ENCODE assay signal across 34 cellular contexts in genomic region chr16:22861585-22861984, GRCh38. TPM values are rescaled to one million over a fixed set of nuclear protein-coding genes. Genes with fewer than 3 reads are reported as not detected.
"Had no signal": no experiment of that assay in that cellular context is flagged by ENCODE, and none has a peak within 500 bp of the region (broad histone marks: within the 10 kb centered on the region; RNA-seq: fewer than 3 reads in every experiment).

No MANE protein-coding gene starts in this region.

- DNase-seq: activated CD4-positive, alpha-beta memory T cell treated with anti-CD3 and anti-CD28 coated beads, Interleukin-2, amount 10 ng/mL, durations not matched to agents 7 days and 5 days; activated CD4-positive, alpha-beta T cell treated with anti-CD3 and anti-CD28 coated beads, Interleukin-2, amount 10 ng/mL, durations not matched to agents 24 days and 14 days; activated CD4-positive, CD25-positive, alpha-beta regulatory T cell treated with anti-CD3 and anti-CD28 coated beads, Interleukin-2, amount 50 U/mL, for 72 hours; activated CD8-positive, alpha-beta memory T cell treated with anti-CD3 and anti-CD28 coated beads, Interleukin-2, amount 50 U/mL, for 48 hours; activated gamma-delta T cell; activated naive CD4-positive, alpha-beta T cell treated with anti-CD3 and anti-CD28 coated beads, Interleukin-2, amount 10 ng/mL, durations not matched to agents 7 days and 5 days; activated naive CD8-positive, alpha-beta T cell treated with anti-CD3 and anti-CD28 coated beads, Interleukin-2, amount 10 ng/mL, durations not matched to agents 7 days and 5 days; activated T-cell treated with anti-CD3 and anti-CD28 coated beads, Interleukin-2, amount 50 U/mL, for 24 hours; cerebellar nuclear complex; colonic mucosa; effector CD8-positive, alpha-beta T cell; esophagus squamous epithelium; gastrocnemius medialis; glutamatergic neuron; islet precursor cell; left ventricle myocardium inferior; nephron progenitor cell; ovary; retina; stimulated activated CD4-positive, alpha-beta T cell treated with anti-CD3 and anti-CD28 coated beads, Interleukin-4, amount 100 ng/mL, for 24 hours; T-helper 9 cell; trophoblast cell had no signal

- ATAC-seq: gastrocnemius medialis; mucosa of descending colon; sciatic nerve; stimulated activated effector memory CD8-positive, alpha-beta T cell treated with anti-CD3 and anti-CD28 coated beads, Interleukin-12 subunit alpha, Interleukin-12 subunit beta, amount 100 ng/mL, for 72 hours had no signal

- H3K4me1 ChIP-seq: ascending aorta, colonic mucosa, esophagus squamous epithelium, gastrocnemius medialis, left ventricle myocardium inferior, vagina had no signal

- H3K4me3 ChIP-seq: ascending aorta, cardiac muscle cell, colonic mucosa, esophagus squamous epithelium, gastrocnemius medialis, left ventricle myocardium inferior, mucosa of descending colon, ovary, skin epidermis, thoracic aorta, vagina had no signal

- H3K36me3 ChIP-seq: ascending aorta, cardiac muscle cell, colonic mucosa, esophagus squamous epithelium, gastrocnemius medialis, left ventricle myocardium inferior, neutrophil, ovary, thoracic aorta, vagina had no signal

- H3K9me3 ChIP-seq: ascending aorta, colonic mucosa, esophagus squamous epithelium, gastrocnemius medialis, left ventricle myocardium inferior, mucosa of descending colon, neutrophil, ovary, thoracic aorta, vagina had no signal

- H3K27ac ChIP-seq: ascending aorta, cardiac muscle cell, colonic mucosa, epithelial cell of prostate, esophagus squamous epithelium, gastrocnemius medialis, left ventricle myocardium inferior, neutrophil, ovary, skin epidermis, thoracic aorta, vagina had no signal

- H3K27me3 ChIP-seq: ascending aorta, cardiac muscle cell, colonic mucosa, gastrocnemius medialis, ovary, vagina had no signal

RNA-seq across cellular contexts. Expression of gene HS3ST2, which starts 47.6 kb away (rescaled TPM):
- total RNA-seq: activated CD4-positive, alpha-beta memory T cell treated with anti-CD3 and anti-CD28 coated beads, Interleukin-2, amount 10 ng/mL, durations not matched to agents 7 days and 5 days; activated CD4-positive, alpha-beta T cell treated with anti-CD3 and anti-CD28 coated beads, Interleukin-2, amount 10 ng/mL, durations not matched to agents 24 days and 14 days; cardiac muscle cell; lung microvascular endothelial cell; progenitor cell of endocrine pancreas had no signal
- polyA plus RNA-seq: cardiac muscle cell had no signal
